In genomic region chr12:92070054-92070863, GRCh38 we compare ENCODE assay signal across 14 cellular contexts.
DNase-seq lines count a peak whose midpoint lies in the region; ATAC-seq and TF ChIP-seq lines count a peak whose summit lies in the region.
"Had no signal": no experiment of that assay in that cellular context is flagged by ENCODE, and none has a peak within 500 bp of the region (broad histone marks: within the 10 kb centered on the region; RNA-seq: fewer than 3 reads in every experiment).

No MANE protein-coding gene starts in this region.

- no peak overlapping the region for H3K4me3 Mint-ChIP-seq in CD14-positive monocyte
- no peak overlapping the region for H3K4me3 Mint-ChIP-seq in activated CD4-positive, alpha-beta memory T cell treated with anti-CD3 and anti-CD28 coated beads for 36 hours
- H3K4me3 Mint-ChIP-seq: nephron progenitor cell had no signal

- ATAC-seq in HG02623 (IDR thresholded peaks at IDR 0.05; ENCODE audit: unreplicated experiment) (peak; percentile 57), mucosa of descending colon (peak; percentile 85), HG02870 (IDR thresholded peaks at IDR 0.05; ENCODE audit: unreplicated experiment) (no peak)

- TF ChIP-seq CTCF in CD14-positive monocyte (IDR thresholded peaks at IDR 0.05): no peak
- TF ChIP-seq CTCF in Peyer's patch (IDR thresholded peaks at IDR 0.05): peak in 3 of 6 experiments; percentile 44 to 57 (median 47)
- no peak for TF ChIP-seq CTCF in mucosa of descending colon (IDR thresholded peaks at IDR 0.05)

- DNase-seq in CD14-positive monocyte (ENCODE audit: low spot score) (no peak), Peyer's patch (peak in 2 of 3 donors; percentile 59 to 65), mucosa of descending colon (peak in 2 of 3 donors; percentile 63 to 71), T-helper 2 cell (no peak)
- DNase-seq in activated CD4-positive, alpha-beta memory T cell treated with anti-CD3 and anti-CD28 coated beads for 36 hours: no peak
- DNase-seq in activated CD4-positive, alpha-beta T cell treated with anti-CD3 and anti-CD28 coated beads for 4 hours: no peak
- DNase-seq: activated effector memory CD4-positive, alpha-beta T cell treated with Interleukin-2 at 50 U/mL for 16 hours; heart left ventricle; NCI-H2029 treated with DMSO at 0.1 percent for 48 hours; nephron progenitor cell; stimulated activated CD4-positive, alpha-beta T cell treated with anti-CD3 and anti-CD28 coated beads, Interleukin-2, amount 100 ng/mL, for 24 hours; testis had no signal

- no peaks in the 10 kb centered on the region for H3K9me3 ChIP-seq in Peyer's patch
- H3K9me3 ChIP-seq in mucosa of descending colon: no peaks in the 10 kb centered on the region
- H3K9me3 ChIP-seq: heart left ventricle, testis had no signal

- peaks cover 70% of the 10 kb centered on the region for H3K4me1 Mint-ChIP-seq in CD14-positive monocyte
- peaks cover 24% of the 10 kb centered on the region for H3K4me1 Mint-ChIP-seq in activated CD4-positive, alpha-beta memory T cell treated with anti-CD3 and anti-CD28 coated beads for 36 hours (ENCODE audit: low read depth)

- intact Hi-C loops in CD14-positive monocyte (cut with micrococcal nuclease): loop anchor here in 1 of 2 donors (10.0 kb wide), 1 partner anchor 55 kb away; no protein-coding TSS in a partner anchor
- intact Hi-C loops in mucosa of descending colon (cut with DNase I, micrococcal nuclease): no loop called here
- intact Hi-C loops in activated CD4-positive, alpha-beta memory T cell treated with anti-CD3 and anti-CD28 coated beads for 36 hours (cut with micrococcal nuclease): no loop called here

- H3K4me1 ChIP-seq in Peyer's patch: peaks cover 0 to 16% (median 1%) of the 10 kb centered on the region in 4 donors
- peaks cover 13% of the 10 kb centered on the region for H3K4me1 ChIP-seq in mucosa of descending colon (ENCODE audit: low read depth)
- H3K4me1 ChIP-seq: testis had no signal

- peaks cover 0 to 5% (median 0%) of the 10 kb centered on the region in 7 donors for H3K9me3 Mint-ChIP-seq in CD14-positive monocyte
- peaks cover 15% of the 10 kb centered on the region for H3K9me3 Mint-ChIP-seq in activated CD4-positive, alpha-beta memory T cell treated with anti-CD3 and anti-CD28 coated beads for 36 hours

- POLR2A ChIA-PET in activated CD4-positive, alpha-beta memory T cell treated with anti-CD3 and anti-CD28 coated beads for 36 hours (lab: Charles Lee): interaction anchor here (1.5 kb wide), 1 partner anchor 67 kb away, joined by 3 read pairs; no protein-coding TSS in a partner anchor

- H3K27ac Mint-ChIP-seq in CD14-positive monocyte: peak overlapping the region; percentile 88 to 96 (median 92)
- H3K27ac Mint-ChIP-seq in activated CD4-positive, alpha-beta memory T cell treated with anti-CD3 and anti-CD28 coated beads for 36 hours: no peak overlapping the region
- H3K27ac Mint-ChIP-seq: nephron progenitor cell had no signal

- H3K27me3 Mint-ChIP-seq in CD14-positive monocyte (ENCODE audit: low read depth in 3 of 3): no peaks in the 10 kb centered on the region
- no peaks in the 10 kb centered on the region for H3K27me3 Mint-ChIP-seq in activated CD4-positive, alpha-beta memory T cell treated with anti-CD3 and anti-CD28 coated beads for 36 hours

- no peaks in the 10 kb centered on the region for H3K27me3 ChIP-seq in Peyer's patch
- H3K27me3 ChIP-seq: heart left ventricle, testis had no signal

- CTCF ChIA-PET in activated CD4-positive, alpha-beta memory T cell treated with anti-CD3 and anti-CD28 coated beads for 36 hours (lab: Charles Lee): no interaction called here

- H3K36me3 Mint-ChIP-seq in CD14-positive monocyte: no peaks in the 10 kb centered on the region
- peaks cover 12% of the 10 kb centered on the region for H3K36me3 Mint-ChIP-seq in activated CD4-positive, alpha-beta memory T cell treated with anti-CD3 and anti-CD28 coated beads for 36 hours

- H3K27ac ChIP-seq in Peyer's patch: peak overlapping the region in 3 of 4 donors; percentile 50 to 85 (median 71)
- H3K27ac ChIP-seq: testis had no signal

- no peak for TF ChIP-seq POLR2A in Peyer's patch (IDR thresholded peaks at IDR 0.05)

- H3K4me3 ChIP-seq in Peyer's patch (peak overlapping the region in 1 of 4 donors; percentile 7), mucosa of descending colon (no peak overlapping the region)
- H3K4me3 ChIP-seq: heart left ventricle, testis had no signal

- H3K36me3 ChIP-seq in Peyer's patch (no peaks in the 10 kb centered on the region), mucosa of descending colon (ENCODE audit: low read depth) (peaks cover 4% of the 10 kb centered on the region)
- H3K36me3 ChIP-seq: heart left ventricle had no signal

Comparison
In these comparisons a context has a peak if more than half of its experiments do, and no peak if none do; other contexts are left out.
1. DNase-seq: peak in Peyer's patch (2 of 3) and mucosa of descending colon (2 of 3); none in CD14-positive monocyte (single experiment), T-helper 2 cell (0 of 5), activated CD4-positive, alpha-beta memory T cell treated with anti-CD3 and anti-CD28 coated beads for 36 hours (single experiment) and activated CD4-positive, alpha-beta T cell treated with anti-CD3 and anti-CD28 coated beads for 4 hours (0 of 2).